21 cellular contexts compared by ENCODE assay signal in the genomic region with DNA sequence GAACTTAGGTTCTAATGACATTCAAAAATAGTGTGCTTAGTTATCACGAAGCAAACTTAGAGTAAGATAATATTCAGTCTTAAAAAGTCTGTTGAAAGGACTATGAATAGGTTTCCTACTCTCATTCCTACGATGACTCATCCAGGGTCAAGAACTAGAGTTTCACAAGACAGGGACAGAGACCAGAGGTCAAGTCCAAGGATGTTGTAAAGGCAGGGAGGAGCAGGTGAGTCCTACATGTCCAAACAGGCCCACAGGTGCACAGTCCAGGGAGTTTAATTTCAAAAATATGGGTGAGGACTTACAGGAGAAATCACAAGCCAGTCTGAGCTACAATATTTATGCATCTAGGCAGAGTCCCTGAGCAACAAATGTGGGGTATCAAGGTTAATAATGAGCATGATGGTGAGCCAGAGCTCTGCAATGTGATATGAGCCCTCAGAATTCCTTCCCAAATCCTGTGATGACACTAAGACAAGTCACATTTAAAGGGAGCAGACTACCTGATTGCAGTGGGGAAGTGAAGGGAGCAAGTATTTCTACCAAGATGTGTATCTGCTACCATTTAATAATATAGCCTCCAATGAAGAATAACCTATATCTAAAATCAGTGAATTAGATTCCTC.
DNase-seq lines count a peak whose midpoint lies in the region; ATAC-seq and TF ChIP-seq lines count a peak whose summit lies in the region.
"Had no signal": no experiment of that assay in that cellular context is flagged by ENCODE, and none has a peak within 500 bp of the region (broad histone marks: within the 10 kb centered on the region; RNA-seq: fewer than 3 reads in every experiment).

No MANE protein-coding gene starts in this region.

- in situ Hi-C loops in mammary epithelial cell (cut with MboI; ENCODE audit: low sequenced_read_pairs in 2 of 2), result no loop called here

- DNase-seq in DMS53 (lab: John Stamatoyannopoulos, UW), result peak; percentile 52
- DNase-seq in LHCN-M2 (ENCODE audit: low read depth), result peak; percentile 26
- peak; percentile 79 for DNase-seq in mammary epithelial cell
- DNase-seq in mucosa of descending colon, result peak in 1 of 3 donors; percentile 17
- no peak for DNase-seq in stimulated activated CD4-positive, alpha-beta T cell treated with anti-CD3 and anti-CD28 coated beads, Interleukin-12 subunit alpha, Interleukin-12 subunit beta, amount 100 ng/mL, for 4 hours
- DNase-seq in WERI-Rb-1, result no peak
- DNase-seq in activated gamma-delta T cell treated with Interleukin-2 at 50 U/mL for 16 hours, result no peak
- no peak for DNase-seq in superior temporal gyrus (ENCODE audit: extremely low spot score)
- DNase-seq: activated T-cell treated with anti-CD3 and anti-CD28 coated beads, Interleukin-2, amount 50 U/mL, for 1 hour; body of pancreas; CD4-positive, alpha-beta T cell; DMS79 treated with DMSO at 0.1 percent for 48 hours; heart right ventricle; MM.1S; NCI-H2029 treated with DMSO at 0.1 percent for 48 hours; stimulated activated naive CD8-positive, alpha-beta T cell treated with anti-CD3 and anti-CD28 coated beads, Interleukin-15, amount 100 ng/mL, for 72 hours; uterus had no signal

- no peaks in the 10 kb centered on the region for H4K20me1 ChIP-seq in mammary epithelial cell (ENCODE audit: insufficient read depth, low read length)

- H3K9ac ChIP-seq in mammary epithelial cell (ENCODE audit: insufficient read depth, low read length), result no peak overlapping the region

- BruUV-seq in mammary epithelial cell (replicated peaks; lab: Mats Ljungman, UMichigan), result no TSS peak

- no peaks in the 10 kb centered on the region for H3K79me2 ChIP-seq in mammary epithelial cell (ENCODE audit: insufficient read depth, low read length)

- TF ChIP-seq CTCF in mammary epithelial cell (conservative IDR thresholded peaks at IDR 0.05 in 1 of 2, IDR thresholded peaks at IDR 0.05 in 1 of 2; ENCODE audit: extremely low read depth in 1 of 2, insufficient read depth in 1 of 2, low read depth in 1 of 2, low read length in 2 of 2), result no peak
- TF ChIP-seq CTCF in mucosa of descending colon (IDR thresholded peaks at IDR 0.05), result no peak
- no peak for TF ChIP-seq CTCF in WERI-Rb-1 (IDR thresholded peaks at IDR 0.05; ENCODE audit: low read depth, low read length)

- peak overlapping the region; percentile 7 for H3K4me2 ChIP-seq in mammary epithelial cell (ENCODE audit: insufficient read depth, low read depth, low read length)

- no peak overlapping the region for H2AFZ ChIP-seq in mammary epithelial cell (ENCODE audit: low read depth, low read length)

- H3K4me1 ChIP-seq in mammary epithelial cell (ENCODE audit: insufficient read depth, low read length) (peaks cover 13% of the 10 kb centered on the region), mucosa of descending colon (ENCODE audit: low read depth) (no peaks in the 10 kb centered on the region)
- H3K4me1 ChIP-seq: esophagus muscularis mucosa, right atrium auricular region, uterus had no signal

- H3K9me3 ChIP-seq in mammary epithelial cell (replicated peaks; ENCODE audit: insufficient read depth, low read length) (no peaks in the 10 kb centered on the region), mucosa of descending colon (no peaks in the 10 kb centered on the region), WERI-Rb-1 (ENCODE audit: severe bottlenecking) (no peaks in the 10 kb centered on the region)
- H3K9me3 ChIP-seq: body of pancreas, esophagus muscularis mucosa, neutrophil, right atrium auricular region, uterus had no signal

- H3K36me3 ChIP-seq in mammary epithelial cell (ENCODE audit: insufficient read depth, low read length) (no peaks in the 10 kb centered on the region), mucosa of descending colon (ENCODE audit: low read depth) (no peaks in the 10 kb centered on the region), WERI-Rb-1 (no peaks in the 10 kb centered on the region)
- H3K36me3 ChIP-seq: esophagus muscularis mucosa, heart right ventricle, neutrophil, right atrium auricular region, uterus had no signal

- H3K4me3 ChIP-seq in mammary epithelial cell (replicated peaks in 1 of 3; ENCODE audit: insufficient read depth in 1 of 3, low read depth in 2 of 3, low read length in 3 of 3) (no peak overlapping the region), mucosa of descending colon (no peak overlapping the region), WERI-Rb-1 (ENCODE audit: low read depth, low read length) (no peak overlapping the region)
- H3K4me3 ChIP-seq: body of pancreas, esophagus muscularis mucosa, heart right ventricle, right atrium auricular region, uterus had no signal

- H3K27ac ChIP-seq in mammary epithelial cell (ENCODE audit: insufficient read depth, low read depth, low read length), result no peak overlapping the region
- no peak overlapping the region for H3K27ac ChIP-seq in WERI-Rb-1
- H3K27ac ChIP-seq: body of pancreas, esophagus muscularis mucosa, heart right ventricle, neutrophil, right atrium auricular region, uterus had no signal

- dilution Hi-C loops in mammary epithelial cell (cut with HindIII; ENCODE audit: low sequenced_read_pairs), result no loop called here

- ATAC-seq in mucosa of descending colon, result peak; percentile 97
- ATAC-seq: activated naive CD4-positive, alpha-beta T cell treated with anti-CD3 and anti-CD28 coated beads, Interleukin-2, amount 50 U/mL, for 72 hours; body of pancreas; stimulated activated naive CD8-positive, alpha-beta T cell treated with anti-CD3 and anti-CD28 coated beads, Interleukin-15, amount 100 ng/mL, for 72 hours had no signal

- H3K27me3 ChIP-seq in mammary epithelial cell (ENCODE audit: insufficient read depth, low read length), result no peaks in the 10 kb centered on the region
- no peaks in the 10 kb centered on the region for H3K27me3 ChIP-seq in WERI-Rb-1 (ENCODE audit: insufficient read depth, low read depth, severe bottlenecking)
- H3K27me3 ChIP-seq: body of pancreas, esophagus muscularis mucosa, heart right ventricle, neutrophil, right atrium auricular region, uterus had no signal

- intact Hi-C loops in mammary epithelial cell (cut with micrococcal nuclease) (loop anchor here (1.0 kb wide), 1 partner anchor 300 kb away; no protein-coding TSS in a partner anchor), mucosa of descending colon (cut with DNase I, micrococcal nuclease) (no loop called here)

- WGBS in mammary epithelial cell (ENCODE audit: low coverage, missing lambda C conversion rate), result 60% methylated on average over 2 of the region's 2 CpGs

- CTCF ChIA-PET in mammary epithelial cell (lab: Charles Lee; ENCODE audit: low non-redundant PET), result no interaction called here

Comparison
In these comparisons a context has a peak if more than half of its experiments do, and no peak if none do; other contexts are left out.
1. DNase-seq: peak in DMS53 (single experiment), LHCN-M2 (single experiment) and mammary epithelial cell (single experiment); none in stimulated activated CD4-positive, alpha-beta T cell treated with anti-CD3 and anti-CD28 coated beads, Interleukin-12 subunit alpha, Interleukin-12 subunit beta, amount 100 ng/mL, for 4 hours (single experiment), WERI-Rb-1 (single experiment), activated gamma-delta T cell treated with Interleukin-2 at 50 U/mL for 16 hours (single experiment) and superior temporal gyrus (single experiment).